ENCODE assay signal across 10 cellular contexts in the genomic region with DNA sequence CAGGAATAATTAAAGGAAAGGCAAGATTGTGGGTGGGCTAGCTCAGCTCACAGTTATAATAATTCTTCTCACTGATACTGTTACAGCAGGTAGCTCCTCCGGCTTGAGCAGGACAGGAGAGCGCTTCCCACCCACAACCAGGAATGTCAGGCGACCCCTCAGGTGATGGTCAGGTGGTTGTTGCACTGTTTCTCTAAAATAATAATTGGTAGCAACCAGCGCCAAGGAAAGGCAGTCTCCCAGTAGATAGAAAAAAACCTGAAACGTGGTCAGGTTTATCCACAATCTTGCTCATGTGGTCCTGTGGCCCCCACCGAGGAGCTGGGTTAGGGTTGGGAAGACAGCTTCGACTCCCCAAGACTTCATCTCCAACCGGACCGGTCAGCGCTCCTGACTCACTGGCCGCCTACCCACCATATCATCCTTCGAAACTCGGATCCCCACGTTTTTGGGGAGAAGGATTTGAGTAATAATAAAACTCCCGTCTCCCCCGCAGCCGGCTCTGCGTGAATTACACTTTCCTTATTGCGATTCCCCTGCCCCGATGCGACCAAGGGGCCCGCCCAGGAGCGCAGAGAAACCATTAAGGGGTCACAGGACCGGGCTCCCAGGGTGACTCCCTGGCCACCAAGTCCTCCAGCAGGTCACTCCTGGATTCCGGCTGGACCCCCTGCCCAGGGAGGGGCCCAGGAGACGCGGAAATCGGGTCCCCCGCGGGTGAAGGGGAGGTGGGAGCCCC. TPM values are rescaled to one million over a fixed set of nuclear protein-coding genes. Genes with fewer than 3 reads are reported as not detected.
DNase-seq lines count a peak whose midpoint lies in the region; ATAC-seq, FAIRE-seq and TF ChIP-seq lines count a peak whose summit lies in the region.
"Not testable (repeated sequence)": the region's sequence is repeated elsewhere in the genome, so short reads cannot be mapped to it uniquely, and the experiment has no call there.
"Had no signal": no experiment of that assay in that cellular context is flagged by ENCODE, and none has a peak within 500 bp of the region (broad histone marks: within the 10 kb centered on the region; RNA-seq: fewer than 3 reads in every experiment).

No MANE protein-coding gene starts in this region.

- peaks cover 37% of the 10 kb centered on the region for H3K4me1 Mint-ChIP-seq in activated CD4-positive, alpha-beta memory T cell treated with anti-CD3 and anti-CD28 coated beads for 36 hours (ENCODE audit: low read depth)
- H3K4me1 Mint-ChIP-seq in brain, result peaks cover 46% of the 10 kb centered on the region

- H3K36me3 Mint-ChIP-seq in activated CD4-positive, alpha-beta memory T cell treated with anti-CD3 and anti-CD28 coated beads for 36 hours, result peaks cover 34% of the 10 kb centered on the region
- H3K36me3 Mint-ChIP-seq in brain, result not testable (repeated sequence)

- not testable (repeated sequence) for H3K36me3 ChIP-seq in cardiac muscle cell; skeletal muscle tissue (ENCODE audit: control insufficient read depth in 3 of 3, insufficient read depth in 3 of 3, low read length in 3 of 3)

- peak overlapping the region; percentile 85 for H3K27ac Mint-ChIP-seq in activated CD4-positive, alpha-beta memory T cell treated with anti-CD3 and anti-CD28 coated beads for 36 hours
- H3K27ac Mint-ChIP-seq in brain, result peak overlapping the region in 2 of 5 experiments; percentile 74 to 87

- TF ChIP-seq CTCF in brain (conservative IDR thresholded peaks at IDR 0.05); cardiac muscle cell (IDR thresholded peaks at IDR 0.05; ENCODE audit: low read depth, low read length): not testable (repeated sequence)

- peaks cover 17% of the 10 kb centered on the region for H3K4me1 ChIP-seq in cardiac muscle cell (ENCODE audit: low read depth)
- H3K4me1 ChIP-seq in skeletal muscle tissue (ENCODE audit: control insufficient read depth in 3 of 3, insufficient read depth in 3 of 3, low read length in 3 of 3), result peaks cover 14 to 28% (median 20%) of the 10 kb centered on the region in 3 donors

- intact Hi-C loops in activated CD4-positive, alpha-beta memory T cell treated with anti-CD3 and anti-CD28 coated beads for 36 hours (cut with micrococcal nuclease), result not testable (repeated sequence)

- H3K4me3 ChIP-seq in cardiac muscle cell (peak overlapping the region; percentile 20), skeletal muscle tissue (ENCODE audit: low read length in 3 of 3) (peak overlapping the region; percentile 31 to 87 (median 49))

- H3K9me3 Mint-ChIP-seq in activated CD4-positive, alpha-beta memory T cell treated with anti-CD3 and anti-CD28 coated beads for 36 hours; brain: not testable (repeated sequence)

- H3K9ac ChIP-seq in skeletal muscle tissue (ENCODE audit: low read depth in 1 of 3, low read length in 3 of 3), result peak overlapping the region in 2 of 3 donors; percentile 34 to 45

- peak; percentile 8 for ATAC-seq in GM18498 (IDR thresholded peaks at IDR 0.05; ENCODE audit: unreplicated experiment)

- peak; percentile 20 for FAIRE-seq in HTR-8/SVneo (lab: Jason Lieb, UNC)

- CTCF ChIA-PET in activated CD4-positive, alpha-beta memory T cell treated with anti-CD3 and anti-CD28 coated beads for 36 hours (lab: Charles Lee), result interaction anchor here (0.9 to 3.3 kb wide), 10 partner anchors 9 to 45 kb away, joined by 3 to 16 read pairs (median 4); a partner anchor contains a TSS

- H3K9me3 ChIP-seq in cardiac muscle cell (ENCODE audit: low read depth); skeletal muscle tissue (ENCODE audit: control insufficient read depth in 3 of 3, low read length in 3 of 3): not testable (repeated sequence)

- not testable (repeated sequence) for H3K27me3 Mint-ChIP-seq in activated CD4-positive, alpha-beta memory T cell treated with anti-CD3 and anti-CD28 coated beads for 36 hours
- peaks cover 52% of the 10 kb centered on the region for H3K27me3 Mint-ChIP-seq in brain

- DNase-seq in HTR-8/SVneo (ENCODE audit: insufficient read length, low spot score); cardiac muscle cell (ENCODE audit: low read depth in 1 of 2, low spot score in 1 of 2): not testable (repeated sequence)
- DNase-seq in activated CD4-positive, alpha-beta memory T cell treated with anti-CD3 and anti-CD28 coated beads for 36 hours, result peak; percentile 63
- peak; percentile 49 for DNase-seq in mesenteric fat pad (ENCODE audit: low spot score)

- H3K27me3 ChIP-seq in cardiac muscle cell (peaks cover 22% of the 10 kb centered on the region), skeletal muscle tissue (ENCODE audit: control insufficient read depth in 3 of 3, insufficient read depth in 3 of 3, low read length in 3 of 3) (peaks cover 9 to 22% (median 14%) of the 10 kb centered on the region in 3 donors)

- peak overlapping the region; percentile 86 for H3K4me3 Mint-ChIP-seq in activated CD4-positive, alpha-beta memory T cell treated with anti-CD3 and anti-CD28 coated beads for 36 hours
- peak overlapping the region; percentile 68 to 83 (median 74) for H3K4me3 Mint-ChIP-seq in brain

- POLR2A ChIA-PET in activated CD4-positive, alpha-beta memory T cell treated with anti-CD3 and anti-CD28 coated beads for 36 hours (lab: Charles Lee), result interaction anchor here (0.9 to 4.0 kb wide), 5 partner anchors 9 to 49 kb away, joined by 3 to 47 read pairs (median 6); a partner anchor contains a TSS

- not testable (repeated sequence) for H3K27ac ChIP-seq in cardiac muscle cell
- H3K27ac ChIP-seq in skeletal muscle tissue (ENCODE audit: low read depth, low read length), result peak overlapping the region; percentile 87

RNA-seq across cellular contexts. Expression of a gene that starts 2.8 kb away (rescaled TPM):
- 10 to 100 TPM; 25.6 TPM for total RNA-seq in activated CD4-positive, alpha-beta memory T cell treated with anti-CD3 and anti-CD28 coated beads for 36 hours
- polyA plus RNA-seq in brain (ENCODE audit: insufficient read depth, low read depth, low replicate concordance) (304 TPM), cardiac muscle cell (498 and 585 TPM in 2 replicates)
- total RNA-seq in cardiac muscle cell (108 and 137 TPM in 2 replicates), mesenteric fat pad (964 TPM), skeletal muscle tissue (15.7 TPM)

RNA-seq across cellular contexts. Expression of a gene that starts 4.0 kb away (rescaled TPM):
- 100 to 1,000 TPM; 195 to 200 TPM for total RNA-seq in activated CD4-positive, alpha-beta memory T cell treated with anti-CD3 and anti-CD28 coated beads for 36 hours
- 147 TPM for polyA plus RNA-seq in brain (ENCODE audit: insufficient read depth, low read depth, low replicate concordance)
- 47.2 and 68.9 TPM in 2 replicates for total RNA-seq in cardiac muscle cell
- 74.3 and 154 TPM in 2 replicates for polyA plus RNA-seq in cardiac muscle cell
- 232 TPM for total RNA-seq in mesenteric fat pad
- 13.0 TPM for total RNA-seq in skeletal muscle tissue

RNA-seq across cellular contexts. Expression of a gene that starts 10.2 kb away (rescaled TPM):
- total RNA-seq in activated CD4-positive, alpha-beta memory T cell treated with anti-CD3 and anti-CD28 coated beads for 36 hours, result 100 to 1,000 TPM; 525 to 561 TPM
- polyA plus RNA-seq in brain (ENCODE audit: insufficient read depth, low read depth, low replicate concordance) (126 TPM), cardiac muscle cell (267 and 368 TPM in 2 replicates)
- total RNA-seq in cardiac muscle cell (71.6 and 84.8 TPM in 2 replicates), mesenteric fat pad (657 TPM), skeletal muscle tissue (6.3 TPM)

RNA-seq across cellular contexts. Expression of a gene that starts 18.5 kb away (rescaled TPM):
- total RNA-seq in activated CD4-positive, alpha-beta memory T cell treated with anti-CD3 and anti-CD28 coated beads for 36 hours, result not detected
- polyA plus RNA-seq in brain (ENCODE audit: insufficient read depth, low read depth, low replicate concordance) (not detected), cardiac muscle cell (0.41 TPM in 1 of 2 replicates, not detected in the other)
- total RNA-seq in cardiac muscle cell (not detected in 2 replicates), mesenteric fat pad (not detected), skeletal muscle tissue (not detected)
- total RNA-seq: myocyte; PC-3; T-helper 1 cell treated with Interleukin-12 subunit alpha and Interleukin-12 subunit beta and Interleukin-4 antibody, amounts not matched to agents 30 ng/mL and 1 ng/mL, for 36 hours had no signal

RNA-seq across cellular contexts. Expression of a gene that starts 28.9 kb away (rescaled TPM):
- total RNA-seq in activated CD4-positive, alpha-beta memory T cell treated with anti-CD3 and anti-CD28 coated beads for 36 hours, result 10 to 100 TPM; 74.3 to 75.0 TPM
- 1.0 TPM for polyA plus RNA-seq in brain (ENCODE audit: insufficient read depth, low read depth, low replicate concordance)
- total RNA-seq in cardiac muscle cell, result 29.9 and 88.7 TPM in 2 replicates
- polyA plus RNA-seq in cardiac muscle cell, result 33.1 and 42.4 TPM in 2 replicates
- 25.2 TPM for total RNA-seq in mesenteric fat pad
- total RNA-seq in skeletal muscle tissue, result 2.6 TPM
